10 cellular contexts compared by ENCODE assay signal in the genomic region with DNA sequence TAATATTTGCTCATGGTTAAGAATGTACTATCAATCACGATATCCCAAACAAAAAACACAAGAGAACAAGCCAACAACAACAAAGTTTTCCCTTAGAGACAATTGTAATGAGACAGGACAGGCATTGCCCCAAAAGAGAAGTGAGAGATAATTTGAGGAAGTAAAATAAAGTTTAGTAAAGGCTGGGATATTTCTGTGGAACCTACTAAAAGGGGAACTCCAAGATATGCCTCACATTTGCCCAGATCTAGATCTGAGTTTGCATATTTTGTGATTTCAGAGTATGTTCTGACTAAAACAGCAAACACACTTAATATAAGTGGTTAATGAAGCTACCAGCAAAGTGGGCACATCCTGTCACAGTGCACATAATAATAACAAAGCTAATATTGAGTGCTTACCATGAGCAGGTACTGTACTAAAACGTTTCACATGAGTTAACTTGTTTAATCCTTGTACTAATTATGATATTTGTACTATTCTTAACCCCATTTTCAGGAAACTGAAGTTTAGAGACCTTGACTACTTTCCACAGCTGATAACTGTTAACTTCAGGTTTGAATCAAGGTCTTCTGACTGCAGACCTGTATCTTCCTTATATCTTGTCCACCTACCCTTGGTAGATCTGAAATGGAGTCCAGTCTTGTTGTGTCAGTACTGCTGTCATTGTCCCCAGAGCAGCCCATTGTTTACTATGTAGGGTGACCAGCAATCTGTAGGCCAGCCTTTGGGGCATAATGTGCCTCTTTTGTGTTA. TPM values are rescaled to one million over a fixed set of nuclear protein-coding genes. Genes with fewer than 3 reads are reported as not detected.
A peak's percentile ranks its signal among the peaks of the same experiment; 100 is the strongest.
DNase-seq lines count a peak whose midpoint lies in the region; ATAC-seq and TF ChIP-seq lines count a peak whose summit lies in the region.
"Had no signal": no experiment of that assay in that cellular context is flagged by ENCODE, and none has a peak within 500 bp of the region (broad histone marks: within the 10 kb centered on the region; RNA-seq: fewer than 3 reads in every experiment).

No MANE protein-coding gene starts in this region.

- TF ChIP-seq CTCF in lower leg skin (IDR thresholded peaks at IDR 0.05), result no peak

- H3K4me3 ChIP-seq in GM08714 (ENCODE audit: low read length) (peak overlapping the region; percentile 56; the same call in 1 of the 2 replicates), lower leg skin (ENCODE audit: low read depth, poor library complexity, severe bottlenecking) (no peak overlapping the region)
- H3K4me3 ChIP-seq: SK-N-MC had no signal

- no peak for TF ChIP-seq POLR2A in lower leg skin (IDR thresholded peaks at IDR 0.05)

- ATAC-seq in GM21528 (IDR thresholded peaks at IDR 0.05; ENCODE audit: low FRiP score, unreplicated experiment), result peak; percentile 89
- ATAC-seq in HG03575 (IDR thresholded peaks at IDR 0.05; ENCODE audit: extremely low read depth, insufficient number of reproducible peaks, low FRiP score, unreplicated experiment), result peak; percentile 87

- intact Hi-C loops in lower leg skin (cut with DNase I; ENCODE audit: low total_unique reads), result no loop called here

- DNase-seq in germinal center (ENCODE audit: low spot score) (peak; percentile 55), lower leg skin (ENCODE audit: low spot score in 2 of 2) (no peak), NCI-H1694 treated with DMSO at 0.1 percent for 48 hours (lab: John Stamatoyannopoulos, UW) (no peak), NCI-H2227 (lab: John Stamatoyannopoulos, UW; ENCODE audit: unreplicated experiment) (no peak)
- DNase-seq in NK-92 treated with Interleukin-12 subunit alpha and Interleukin-12 subunit beta, amount 100 ng/mL, for 24 hours (lab: John Stamatoyannopoulos, UW), result no peak
- DNase-seq: effector CD4-positive, alpha-beta T cell had no signal

- 42 to 44% methylated on average over 2 of the region's 2 CpGs for WGBS in lower leg skin, 2 donors

RNA-seq across cellular contexts. Expression of a gene that starts 26.0 kb away (rescaled TPM):
- 10 to 100 TPM; 19.0 to 31.4 (median 25.8) TPM for total RNA-seq in lower leg skin
